In the genomic region with DNA sequence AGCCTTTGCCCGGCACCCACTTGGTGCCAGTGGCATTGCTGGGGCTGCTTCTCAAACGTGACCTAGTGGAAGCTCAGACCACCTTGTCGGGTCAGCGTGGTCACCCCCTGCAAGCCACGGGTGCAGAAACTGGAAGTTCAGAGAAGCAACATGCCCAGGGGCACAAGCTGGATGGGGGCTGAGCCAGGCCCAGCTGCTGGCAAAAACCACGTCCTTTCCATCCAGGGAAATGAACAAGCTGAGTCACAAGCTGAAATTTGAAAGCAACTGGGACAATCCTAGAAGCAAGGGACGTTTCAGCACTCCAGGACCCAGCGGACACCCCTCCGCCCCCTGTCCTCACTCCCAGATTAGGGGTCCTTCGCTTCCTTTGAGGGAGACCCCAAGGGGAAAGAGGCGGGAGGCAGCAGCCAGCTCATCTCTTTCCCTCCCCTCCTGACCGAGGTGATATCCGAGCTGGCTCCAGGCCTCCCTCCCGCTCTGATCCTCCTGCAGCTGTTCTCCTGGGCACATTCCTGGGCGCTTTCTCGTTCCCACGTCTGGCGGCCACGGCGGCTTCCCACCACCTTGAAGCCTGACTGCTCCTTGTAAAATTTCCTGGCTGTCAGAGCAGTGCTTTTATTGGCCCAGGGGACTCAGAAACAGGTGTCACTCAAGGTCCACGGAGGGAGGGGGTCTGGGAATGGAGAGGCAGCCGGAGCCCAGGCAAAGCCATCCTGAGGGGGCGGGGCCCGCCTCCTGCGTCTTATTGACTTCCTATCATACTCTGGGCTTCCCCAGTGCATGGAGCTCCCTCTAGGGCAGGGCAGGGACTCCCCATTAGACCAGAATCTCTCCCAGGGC, we compare ENCODE assay signal across 21 cellular contexts.
A peak's percentile ranks its signal among the peaks of the same experiment; 100 is the strongest.
DNase-seq lines count a peak whose midpoint lies in the region; ATAC-seq and TF ChIP-seq lines count a peak whose summit lies in the region.
"Had no signal": no experiment of that assay in that cellular context is flagged by ENCODE, and none has a peak within 500 bp of the region (broad histone marks: within the 10 kb centered on the region; RNA-seq: fewer than 3 reads in every experiment).

No MANE protein-coding gene starts in this region.

- in situ Hi-C loops in mammary epithelial cell (cut with MboI; ENCODE audit: low sequenced_read_pairs in 2 of 2) = no loop called here

- peak overlapping the region; percentile 42 for H3K56ac ChIP-seq in mesendoderm (ENCODE audit: low read length)

- WGBS in mammary epithelial cell (ENCODE audit: low coverage, missing lambda C conversion rate) = 9% methylated on average over 22 of the region's 25 CpGs
- no CpG with 5 or more reads among the region's 25 CpGs for WGBS in mesendoderm (ENCODE audit: extremely low coverage, insufficient coverage, low lambda C conversion rate)

- H3K9ac ChIP-seq in mammary epithelial cell (ENCODE audit: insufficient read depth, low read length) = no peak overlapping the region
- H3K9ac ChIP-seq in mesendoderm (ENCODE audit: low read length) = no peak overlapping the region
- H3K9ac ChIP-seq: SK-N-SH had no signal

- no peaks in the 10 kb centered on the region for H3K79me1 ChIP-seq in mesendoderm (ENCODE audit: low read length)

- H3K18ac ChIP-seq in mesendoderm (ENCODE audit: low read length) = no peak overlapping the region

- H2BK120ac ChIP-seq in mesendoderm (ENCODE audit: low read depth, low read length) = no peak overlapping the region

- no peak overlapping the region for H4K8ac ChIP-seq in mesendoderm (ENCODE audit: low read depth, low read length)

- H3K9me3 Mint-ChIP-seq in MCF 10A (ENCODE audit: unreplicated experiment) = no peaks in the 10 kb centered on the region
- H3K9me3 Mint-ChIP-seq: stimulated activated naive CD8-positive, alpha-beta T cell treated with anti-CD3 and anti-CD28 coated beads, Interleukin-15, Interleukin-2, amounts not matched to agents 100 ng/mL and 50 ng/mL, for 24 hours had no signal

- H2BK15ac ChIP-seq in mesendoderm (replicated peaks; ENCODE audit: low read depth) = no peak overlapping the region

- no peak overlapping the region for H3K4ac ChIP-seq in mesendoderm (ENCODE audit: low read depth, low read length)

- DNase-seq in mammary epithelial cell (no peak), MCF 10A (ENCODE audit: unreplicated experiment) (no peak), ecto neural progenitor cell (ENCODE audit: low spot score) (peak; percentile 76), mesendoderm (peak; percentile 83), glomerular visceral epithelial cell (ENCODE audit: extremely low spot score) (no peak), omental fat pad (ENCODE audit: low spot score) (no peak)
- DNase-seq: activated naive CD4-positive, alpha-beta T cell treated with anti-CD3 and anti-CD28 coated beads, Interleukin-2, amount 50 U/mL, for 16 hours; colonic mucosa; DND-41; heart left ventricle; Karpas-422; left ventricle myocardium inferior; NCI-H1417 treated with DMSO at 0.1 percent for 48 hours; NCI-H446; SK-N-SH; upper lobe of right lung had no signal

- POLR2A ChIA-PET in MCF 10A (lab: Yijun Ruan, JAX) = interaction anchor here (0.7 kb wide), 1 partner anchor 110 kb away, joined by 3 read pairs; no protein-coding TSS in a partner anchor

- no peak overlapping the region for H2AK5ac ChIP-seq in mesendoderm (ENCODE audit: low read length)

- peaks cover 42% of the 10 kb centered on the region for H3K27me3 Mint-ChIP-seq in MCF 10A (ENCODE audit: insufficient read depth, unreplicated experiment)

- peaks cover 5% of the 10 kb centered on the region for H3K36me3 Mint-ChIP-seq in MCF 10A (ENCODE audit: insufficient read depth, unreplicated experiment)

- H3K4me1 Mint-ChIP-seq in MCF 10A (ENCODE audit: insufficient read depth, unreplicated experiment) = no peaks in the 10 kb centered on the region

- CTCF ChIA-PET in mammary epithelial cell (lab: Charles Lee; ENCODE audit: low non-redundant PET) = no interaction called here
- CTCF ChIA-PET in MCF 10A (lab: Yijun Ruan, JAX) = interaction anchor here (0.6 to 1.3 kb wide), 5 partner anchors 20 to 182 kb away, joined by 3 to 5 read pairs (median 3); no protein-coding TSS in a partner anchor

- no peaks in the 10 kb centered on the region for H3K9me3 ChIP-seq in mammary epithelial cell (replicated peaks; ENCODE audit: insufficient read depth, low read length)
- H3K9me3 ChIP-seq: colonic mucosa, heart left ventricle, left ventricle myocardium inferior, SK-N-SH, upper lobe of right lung had no signal

- H3K4me2 ChIP-seq in mammary epithelial cell (ENCODE audit: insufficient read depth, low read depth, low read length) (peak overlapping the region; percentile 57), mesendoderm (ENCODE audit: low read length) (peak overlapping the region; percentile 46)
- H3K4me2 ChIP-seq: SK-N-SH had no signal

- H3K4me1 ChIP-seq in mammary epithelial cell (ENCODE audit: insufficient read depth, low read length) = peaks cover 7% of the 10 kb centered on the region
- no peaks in the 10 kb centered on the region for H3K4me1 ChIP-seq in mesendoderm (ENCODE audit: control insufficient read depth, low read depth, low read length)
- H3K4me1 ChIP-seq: colonic mucosa, heart left ventricle, left ventricle myocardium inferior, upper lobe of right lung had no signal

- H4K5ac ChIP-seq in mesendoderm (ENCODE audit: low read length) = no peak overlapping the region

- no peaks in the 10 kb centered on the region for H4K20me1 ChIP-seq in mammary epithelial cell (ENCODE audit: insufficient read depth, low read length)

- no peak overlapping the region for H3K4me3 Mint-ChIP-seq in MCF 10A (ENCODE audit: unreplicated experiment)
- H3K4me3 Mint-ChIP-seq: stimulated activated naive CD8-positive, alpha-beta T cell treated with anti-CD3 and anti-CD28 coated beads, Interleukin-15, Interleukin-2, amounts not matched to agents 100 ng/mL and 50 ng/mL, for 24 hours had no signal

- no peak overlapping the region for H2BK5ac ChIP-seq in mesendoderm (ENCODE audit: low read length)

- H3K27me3 ChIP-seq in mammary epithelial cell (ENCODE audit: insufficient read depth, low read length) = no peaks in the 10 kb centered on the region
- H3K27me3 ChIP-seq in mesendoderm (ENCODE audit: insufficient read depth, low read length, poor library complexity) = no peaks in the 10 kb centered on the region
- H3K27me3 ChIP-seq: colonic mucosa had no signal

- H2AFZ ChIP-seq in mammary epithelial cell (ENCODE audit: low read depth, low read length) = peak overlapping the region; percentile 1

- no peak overlapping the region for H3K27ac Mint-ChIP-seq in MCF 10A (ENCODE audit: low read depth, unreplicated experiment)
- H3K27ac Mint-ChIP-seq: progenitor cell of endocrine pancreas; stimulated activated naive CD8-positive, alpha-beta T cell treated with anti-CD3 and anti-CD28 coated beads, Interleukin-15, Interleukin-2, amounts not matched to agents 100 ng/mL and 50 ng/mL, for 24 hours had no signal

- BruUV-seq in mammary epithelial cell (replicated peaks; lab: Mats Ljungman, UMichigan) (no TSS peak), MCF 10A (replicated peaks; lab: Mats Ljungman, UMichigan) (no TSS peak)

- H3K36me3 ChIP-seq in mammary epithelial cell (ENCODE audit: insufficient read depth, low read length) (no peaks in the 10 kb centered on the region), mesendoderm (ENCODE audit: control insufficient read depth, insufficient read depth, low read length) (no peaks in the 10 kb centered on the region)
- H3K36me3 ChIP-seq: colonic mucosa, heart left ventricle, left ventricle myocardium inferior, upper lobe of right lung had no signal

- H3K23ac ChIP-seq in mesendoderm (ENCODE audit: low read length) = no peak overlapping the region

- H3K27ac ChIP-seq in mammary epithelial cell (ENCODE audit: insufficient read depth, low read depth, low read length) (no peak overlapping the region), mesendoderm (ENCODE audit: low read depth, low read length) (no peak overlapping the region)
- H3K27ac ChIP-seq: colonic mucosa, epithelial cell of prostate, heart left ventricle, left ventricle myocardium inferior, upper lobe of right lung had no signal

- no peak for ATAC-seq in GM21381 (IDR thresholded peaks at IDR 0.05; ENCODE audit: unreplicated experiment)
- no peak for ATAC-seq in omental fat pad (ENCODE audit: low FRiP score)
- no peak for ATAC-seq in HG02571 (IDR thresholded peaks at IDR 0.05; ENCODE audit: unreplicated experiment)
- ATAC-seq: heart left ventricle, upper lobe of right lung had no signal

- dilution Hi-C loops in mammary epithelial cell (cut with HindIII; ENCODE audit: low sequenced_read_pairs) = no loop called here

- intact Hi-C loops in mammary epithelial cell (cut with micrococcal nuclease) (no loop called here), MCF 10A (cut with micrococcal nuclease) (no loop called here)

- H3K4me3 ChIP-seq in mammary epithelial cell (replicated peaks in 1 of 3; ENCODE audit: insufficient read depth in 1 of 3, low read depth in 2 of 3, low read length in 3 of 3) (peak overlapping the region in 1 of 3 experiments; percentile 24), mesendoderm (ENCODE audit: low read length) (no peak overlapping the region)
- H3K4me3 ChIP-seq: colonic mucosa, heart left ventricle, left ventricle myocardium inferior, upper lobe of right lung had no signal

- H3K79me2 ChIP-seq in mammary epithelial cell (ENCODE audit: insufficient read depth, low read length) = no peaks in the 10 kb centered on the region
- no peaks in the 10 kb centered on the region for H3K79me2 ChIP-seq in mesendoderm (ENCODE audit: control insufficient read depth, insufficient read depth, low read length)

- no peak for TF ChIP-seq CTCF in mammary epithelial cell (conservative IDR thresholded peaks at IDR 0.05 in 1 of 2, IDR thresholded peaks at IDR 0.05 in 1 of 2; ENCODE audit: extremely low read depth in 1 of 2, insufficient read depth in 1 of 2, low read depth in 1 of 2, low read length in 2 of 2)
- TF ChIP-seq CTCF in MCF 10A (IDR thresholded peaks at IDR 0.05; ENCODE audit: unreplicated experiment) = no peak
- no peak for TF ChIP-seq CTCF in omental fat pad (IDR thresholded peaks at IDR 0.05)

Comparison
In these comparisons a context has a peak if more than half of its experiments do, and no peak if none do; other contexts are left out.
1. DNase-seq: peak in ecto neural progenitor cell (single experiment) and mesendoderm (single experiment); none in mammary epithelial cell (single experiment), MCF 10A (single experiment), glomerular visceral epithelial cell (single experiment) and omental fat pad (single experiment).